Comparison of ENCODE assay signal across 9 cellular contexts in genomic region chr5:129541648-129542251, GRCh38.
DNase-seq lines count a peak whose midpoint lies in the region; ATAC-seq and TF ChIP-seq lines count a peak whose summit lies in the region.
"Had no signal": no experiment of that assay in that cellular context is flagged by ENCODE, and none has a peak within 500 bp of the region (broad histone marks: within the 10 kb centered on the region; RNA-seq: fewer than 3 reads in every experiment).

No MANE protein-coding gene starts in this region.

- H3K4me1 Mint-ChIP-seq in natural killer cell, result no peaks in the 10 kb centered on the region
- H3K4me1 Mint-ChIP-seq: activated B cell treated with CpG ODN at 0.5 μM for 24 hours had no signal

- H3K4me3 ChIP-seq in GM06990 (replicated peaks; ENCODE audit: low read depth, low read length) (no peak overlapping the region), OCI-LY1 (ENCODE audit: low read depth, low read length, poor library complexity, severe bottlenecking) (no peak overlapping the region), vagina (no peak overlapping the region)

- TF ChIP-seq CTCF in GM06990 (IDR thresholded peaks at IDR 0.05; ENCODE audit: insufficient read depth, low read length, poor library complexity, severe bottlenecking) (peak; percentile 31), OCI-LY1 (IDR thresholded peaks at IDR 0.05; ENCODE audit: low read length) (peak; percentile 79), vagina (IDR thresholded peaks at IDR 0.05) (no peak), natural killer cell (IDR thresholded peaks at IDR 0.05) (no peak)

- no peaks in the 10 kb centered on the region for H4K20me1 ChIP-seq in OCI-LY1 (ENCODE audit: insufficient read depth, low read length)

- ATAC-seq in HG02798 (IDR thresholded peaks at IDR 0.05; ENCODE audit: poor library complexity, unreplicated experiment) (peak; percentile 63), natural killer cell (no peak)

- H3K27me3 ChIP-seq in GM06990 (replicated peaks; ENCODE audit: control insufficient read depth, insufficient read depth, low read length) (no peaks in the 10 kb centered on the region), OCI-LY1 (ENCODE audit: insufficient read depth, low read length) (no peaks in the 10 kb centered on the region), vagina (no peaks in the 10 kb centered on the region)

- no peaks in the 10 kb centered on the region for H3F3A ChIP-seq in OCI-LY1 (ENCODE audit: insufficient read depth, low read length)

- H3K27ac ChIP-seq in OCI-LY1 (ENCODE audit: low read depth, low read length, poor library complexity, severe bottlenecking), result no peak overlapping the region
- no peak overlapping the region for H3K27ac ChIP-seq in vagina

- no peak for TF ChIP-seq POLR2A in vagina (IDR thresholded peaks at IDR 0.05)

- H3K79me2 ChIP-seq in OCI-LY1 (ENCODE audit: insufficient read depth, low read length), result no peaks in the 10 kb centered on the region

- H3K4me2 ChIP-seq in OCI-LY1 (ENCODE audit: low read length), result no peak overlapping the region

- H3K27ac Mint-ChIP-seq in natural killer cell, result no peak overlapping the region
- H3K27ac Mint-ChIP-seq: activated B cell treated with CpG ODN at 0.5 μM for 24 hours had no signal

- H3K9me3 ChIP-seq in OCI-LY1 (ENCODE audit: low read length) (no peaks in the 10 kb centered on the region), vagina (no peaks in the 10 kb centered on the region)

- DNase-seq in GM06990 (ENCODE audit: extremely low read depth, insufficient read length) (no peak), foreskin melanocyte (peak; percentile 15), vagina (ENCODE audit: extremely low spot score in 2 of 2) (no peak), posterior cingulate gyrus (no peak), NOMO-1 treated with dmso at 0.1 percent for 144 hours (lab: John Stamatoyannopoulos, UW; ENCODE audit: unreplicated experiment) (no peak), natural killer cell (no peak)
- DNase-seq: activated B cell treated with CpG ODN at 0.5 μM for 24 hours had no signal

- H2AFZ ChIP-seq in OCI-LY1 (ENCODE audit: low read length), result no peak overlapping the region

- H3K9me2 ChIP-seq in OCI-LY1 (ENCODE audit: low read depth, low read length), result no peaks in the 10 kb centered on the region

- no peak overlapping the region for H3K4me3 Mint-ChIP-seq in natural killer cell
- H3K4me3 Mint-ChIP-seq: activated B cell treated with CpG ODN at 0.5 μM for 24 hours had no signal

- peaks cover 10 to 21% of the 10 kb centered on the region in 2 donors for H3K9me3 Mint-ChIP-seq in natural killer cell
- H3K9me3 Mint-ChIP-seq: activated B cell treated with CpG ODN at 0.5 μM for 24 hours had no signal

- H3K27me3 Mint-ChIP-seq in natural killer cell (ENCODE audit: low read depth in 2 of 2), result no peaks in the 10 kb centered on the region
- H3K27me3 Mint-ChIP-seq: activated B cell treated with CpG ODN at 0.5 μM for 24 hours had no signal

- H3K36me3 ChIP-seq in GM06990 (ENCODE audit: control insufficient read depth, insufficient read depth, low read length), result no peaks in the 10 kb centered on the region
- no peaks in the 10 kb centered on the region for H3K36me3 ChIP-seq in OCI-LY1 (ENCODE audit: insufficient read depth, low read length)
- no peaks in the 10 kb centered on the region for H3K36me3 ChIP-seq in vagina

- peaks cover 3% of the 10 kb centered on the region for H3K4me1 ChIP-seq in OCI-LY1 (ENCODE audit: insufficient read depth, low read length, severe bottlenecking)
- H3K4me1 ChIP-seq in vagina, result no peaks in the 10 kb centered on the region

- intact Hi-C loops in vagina (cut with DNase I), result no loop called here
- intact Hi-C loops in posterior cingulate gyrus (cut with DNase I), result no loop called here
- intact Hi-C loops in natural killer cell (cut with micrococcal nuclease), result no loop called here

- no peak overlapping the region for H3K9ac ChIP-seq in OCI-LY1 (ENCODE audit: low read length)

- peaks cover 4% of the 10 kb centered on the region for H3K36me3 Mint-ChIP-seq in natural killer cell

Comparison
In these comparisons a context has a peak if more than half of its experiments do, and no peak if none do; other contexts are left out.
1. CTCF ChIP-seq: peak in GM06990 (single experiment) and OCI-LY1 (single experiment); none in vagina (0 of 3) and natural killer cell (single experiment).